In genomic region chr7:116224492-116225098, GRCh38 we compare ENCODE assay signal across 9 cellular contexts. TPM values are rescaled to one million over a fixed set of nuclear protein-coding genes. Genes with fewer than 3 reads are reported as not detected.
A peak's percentile ranks its signal among the peaks of the same experiment; 100 is the strongest.
DNase-seq lines count a peak whose midpoint lies in the region; ATAC-seq and TF ChIP-seq lines count a peak whose summit lies in the region.
"Had no signal": no experiment of that assay in that cellular context is flagged by ENCODE, and none has a peak within 500 bp of the region (broad histone marks: within the 10 kb centered on the region; RNA-seq: fewer than 3 reads in every experiment).

No MANE protein-coding gene starts in this region.

- no peaks in the 10 kb centered on the region for H3K9me3 Mint-ChIP-seq in immature natural killer cell

- no peaks in the 10 kb centered on the region for H3K36me3 ChIP-seq in esophagus squamous epithelium
- H3K36me3 ChIP-seq: upper lobe of right lung had no signal

- H3K9me3 ChIP-seq in esophagus squamous epithelium: no peaks in the 10 kb centered on the region
- H3K9me3 ChIP-seq: upper lobe of right lung had no signal

- H3K4me1 Mint-ChIP-seq in immature natural killer cell: peaks cover 92 to 100% of the 10 kb centered on the region in 2 donors

- peak overlapping the region in 1 of 4 donors; percentile 38 for H3K27ac ChIP-seq in esophagus squamous epithelium
- H3K27ac ChIP-seq: upper lobe of right lung had no signal

- TF ChIP-seq POLR2A in esophagus squamous epithelium (IDR thresholded peaks at IDR 0.05): no peak

- ATAC-seq in GM21360 (IDR thresholded peaks at IDR 0.05; ENCODE audit: unreplicated experiment): peak; percentile 34
- ATAC-seq in HG03432 (IDR thresholded peaks at IDR 0.05; ENCODE audit: unreplicated experiment): peak; percentile 56

- H3K4me3 ChIP-seq in GM12864 (ENCODE audit: low read depth, low read length): peak overlapping the region; percentile 17; the same call in 1 of the 2 replicates
- H3K4me3 ChIP-seq in esophagus squamous epithelium: peak overlapping the region in 1 of 4 donors; percentile 7
- H3K4me3 ChIP-seq: upper lobe of right lung had no signal

- H3K27me3 Mint-ChIP-seq in immature natural killer cell (ENCODE audit: low read depth in 3 of 3): peaks cover 0 to 1% (median 1%) of the 10 kb centered on the region in 3 donors

- DNase-seq in GM12864 (ENCODE audit: low read depth): no peak
- peak; percentile 35 to 53 (median 47) for DNase-seq in immature natural killer cell
- DNase-seq in esophagus squamous epithelium (lab: John Stamatoyannopoulos, UW): no peak
- no peak for DNase-seq in NCI-H748 treated with DMSO at 0.1 percent for 48 hours (lab: John Stamatoyannopoulos, UW)
- no peak for DNase-seq in amniotic stem cell (lab: John Stamatoyannopoulos, UW)
- no peak for DNase-seq in stimulated activated CD4-positive, alpha-beta T cell treated with anti-CD3 and anti-CD28 coated beads, Interleukin-15, amount 100 ng/mL, for 24 hours
- DNase-seq: upper lobe of right lung had no signal

- H3K4me1 ChIP-seq in esophagus squamous epithelium: peaks cover 5 to 34% (median 9%) of the 10 kb centered on the region in 3 donors

- intact Hi-C loops in esophagus squamous epithelium (cut with DNase I): no loop called here

- H3K27ac Mint-ChIP-seq in immature natural killer cell: peak overlapping the region; percentile 60 to 94 (median 90)

- WGBS in esophagus squamous epithelium, 2 donors: 48 to 62% methylated on average over 2 of the region's 2 CpGs

- no peaks in the 10 kb centered on the region for H3K27me3 ChIP-seq in esophagus squamous epithelium
- H3K27me3 ChIP-seq: upper lobe of right lung had no signal

- TF ChIP-seq CTCF in GM12864 (IDR thresholded peaks at IDR 0.05; ENCODE audit: low read depth, low read length, missing control alignments) (no peak), esophagus squamous epithelium (IDR thresholded peaks at IDR 0.05) (no peak)

- no peaks in the 10 kb centered on the region for H3K36me3 Mint-ChIP-seq in immature natural killer cell

- peak overlapping the region; percentile 61 to 84 (median 78) for H3K4me3 Mint-ChIP-seq in immature natural killer cell

RNA-seq across cellular contexts. Expression of gene TES, which starts 14.3 kb away (rescaled TPM):
- 100 to 1,000 TPM; 235 to 402 (median 325) TPM for polyA plus RNA-seq in immature natural killer cell
- total RNA-seq in esophagus squamous epithelium: 100 to 1,000 TPM in 1 of 4 donors, 10 to 100 TPM in 3; 34.8 to 155 (median 67.0) TPM

Comparison
In these comparisons a context has a peak if more than half of its experiments do, and no peak if none do; other contexts are left out.
1. DNase-seq: peak in immature natural killer cell (3 of 3); none in GM12864 (single experiment), esophagus squamous epithelium (single experiment), NCI-H748 treated with DMSO at 0.1 percent for 48 hours (single experiment), amniotic stem cell (single experiment) and stimulated activated CD4-positive, alpha-beta T cell treated with anti-CD3 and anti-CD28 coated beads, Interleukin-15, amount 100 ng/mL, for 24 hours (single experiment).